In the genomic region with DNA sequence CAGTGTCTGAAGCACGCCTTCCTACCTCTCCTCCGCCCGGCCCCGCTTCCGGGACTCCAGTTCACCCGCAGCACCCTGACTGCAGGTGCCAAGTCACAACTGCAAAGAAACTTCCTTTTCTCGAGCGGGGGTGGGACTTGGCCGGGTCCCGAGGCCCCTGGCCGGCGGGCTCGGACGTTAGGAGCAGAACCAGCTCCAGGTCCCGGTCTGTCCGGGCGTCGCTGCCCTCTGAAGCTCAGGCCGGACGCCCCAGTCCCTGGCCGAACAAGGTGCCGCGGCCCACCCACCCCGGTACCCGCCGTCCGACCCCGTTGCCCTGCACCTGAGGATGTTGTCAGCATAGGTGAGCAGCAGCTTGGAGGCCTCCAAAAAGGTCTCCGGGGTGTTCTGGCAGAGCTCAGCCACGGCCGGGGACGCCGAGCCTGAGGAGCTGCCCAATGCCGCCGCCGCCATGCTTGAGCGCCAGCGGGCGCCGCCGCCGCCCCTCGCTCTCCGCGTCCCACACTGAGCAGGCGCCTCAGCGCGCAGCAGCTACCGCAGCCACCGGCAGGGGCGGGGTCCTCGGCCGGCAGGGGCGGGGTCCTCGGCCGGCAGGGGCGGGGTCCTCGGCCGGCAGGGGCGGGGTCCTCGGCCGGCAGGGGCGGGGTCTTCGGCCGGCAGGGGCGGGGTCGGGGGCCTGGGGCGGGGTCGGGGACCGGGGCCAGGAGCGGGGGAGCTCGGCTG, we compare ENCODE assay signal across 8 cellular contexts. TPM values are rescaled to one million over a fixed set of nuclear protein-coding genes. Genes with fewer than 3 reads are reported as not detected.
DNase-seq lines count a peak whose midpoint lies in the region; ATAC-seq, FAIRE-seq and TF ChIP-seq lines count a peak whose summit lies in the region.

A gene with protein sequence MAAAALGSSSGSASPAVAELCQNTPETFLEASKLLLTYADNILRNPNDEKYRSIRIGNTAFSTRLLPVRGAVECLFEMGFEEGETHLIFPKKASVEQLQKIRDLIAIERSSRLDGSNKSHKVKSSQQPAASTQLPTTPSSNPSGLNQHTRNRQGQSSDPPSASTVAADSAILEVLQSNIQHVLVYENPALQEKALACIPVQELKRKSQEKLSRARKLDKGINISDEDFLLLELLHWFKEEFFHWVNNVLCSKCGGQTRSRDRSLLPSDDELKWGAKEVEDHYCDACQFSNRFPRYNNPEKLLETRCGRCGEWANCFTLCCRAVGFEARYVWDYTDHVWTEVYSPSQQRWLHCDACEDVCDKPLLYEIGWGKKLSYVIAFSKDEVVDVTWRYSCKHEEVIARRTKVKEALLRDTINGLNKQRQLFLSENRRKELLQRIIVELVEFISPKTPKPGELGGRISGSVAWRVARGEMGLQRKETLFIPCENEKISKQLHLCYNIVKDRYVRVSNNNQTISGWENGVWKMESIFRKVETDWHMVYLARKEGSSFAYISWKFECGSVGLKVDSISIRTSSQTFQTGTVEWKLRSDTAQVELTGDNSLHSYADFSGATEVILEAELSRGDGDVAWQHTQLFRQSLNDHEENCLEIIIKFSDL (minus strand): TSS at position 506 of the 723 bp plus-strand sequence. CDS start 53 bp downstream, at position 453.

- peak within 1 kb of the TSS; percentile 81 for H3K4me3 Mint-ChIP-seq in dendritic cell treated with granulocyte-macrophage colony-stimulating factor and Interleukin-4, amounts not matched to agents 40 ng/mL and 50 ng/mL, for 4 days

- no peaks in the 10 kb centered on the region for H3K9me3 Mint-ChIP-seq in dendritic cell treated with granulocyte-macrophage colony-stimulating factor and Interleukin-4, amounts not matched to agents 40 ng/mL and 50 ng/mL, for 4 days

- H3K4me1 Mint-ChIP-seq in dendritic cell treated with granulocyte-macrophage colony-stimulating factor and Interleukin-4, amounts not matched to agents 40 ng/mL and 50 ng/mL, for 4 days (ENCODE audit: low read depth): peaks cover 38% of the 10 kb centered on the region

- H3K9ac ChIP-seq in HepG2 (ENCODE audit: insufficient read depth, low read depth, low read length): peak within 1 kb of the TSS; percentile 88

- FAIRE-seq in HepG2 (lab: Jason Lieb, UNC): no peak

- peak within 1 kb of the TSS; percentile 92 for H3K4me3 ChIP-seq in AG09309 (ENCODE audit: control insufficient read depth, low read depth, low read length)
- H3K4me3 ChIP-seq in HepG2 (replicated peaks in 1 of 3; ENCODE audit: insufficient read depth in 1 of 3, low read depth in 2 of 3, low read length in 3 of 3): peak within 1 kb of the TSS; percentile 91 to 99 (median 93)

- WGBS in HepG2 (ENCODE audit: low lambda C conversion rate): no CpG with 5 or more reads among the region's 72 CpGs

- ATAC-seq in HG03159 (IDR thresholded peaks at IDR 0.05; ENCODE audit: unreplicated experiment): peak; percentile 73
- peak; percentile 97 for ATAC-seq in HepG2

- no peaks in the 10 kb centered on the region for H4K20me1 ChIP-seq in HepG2 (ENCODE audit: insufficient read depth, low read length)

- intact Hi-C loops in dendritic cell treated with granulocyte-macrophage colony-stimulating factor and Interleukin-4, amounts not matched to agents 40 ng/mL and 50 ng/mL, for 4 days (cut with micrococcal nuclease): loop anchor here (1.0 to 5.0 kb wide), 3 partner anchors 34 to 136 kb away; no protein-coding TSS in a partner anchor
- intact Hi-C loops in HepG2 (cut with micrococcal nuclease; ENCODE audit: unreplicated experiment): loop anchor here (5.0 kb wide), 1 partner anchor 136 kb away; no protein-coding TSS in a partner anchor

- H3K27me3 ChIP-seq in HepG2 (ENCODE audit: control insufficient read depth in 1 of 2, insufficient read depth in 2 of 2, low read length in 2 of 2): no peaks in the 10 kb centered on the region

- peak within 1 kb of the TSS; percentile 86 for H3K27ac Mint-ChIP-seq in dendritic cell treated with granulocyte-macrophage colony-stimulating factor and Interleukin-4, amounts not matched to agents 40 ng/mL and 50 ng/mL, for 4 days

- peaks cover 35% of the 10 kb centered on the region for H3K79me2 ChIP-seq in HepG2 (ENCODE audit: insufficient read depth, low read length)

- peaks cover 2% of the 10 kb centered on the region for H3K27me3 Mint-ChIP-seq in dendritic cell treated with granulocyte-macrophage colony-stimulating factor and Interleukin-4, amounts not matched to agents 40 ng/mL and 50 ng/mL, for 4 days

- H3K9me3 ChIP-seq in HepG2 (ENCODE audit: low read length): no peaks in the 10 kb centered on the region

- TF ChIP-seq POLR2A in GM18951 (IDR thresholded peaks at IDR 0.05; ENCODE audit: extremely low read depth, insufficient read depth, insufficient read length) (peak; percentile 94), HepG2 (IDR thresholded peaks at IDR 0.05; ENCODE audit: insufficient read depth in 1 of 2, low read depth in 2 of 2, low read length in 2 of 2) (peak; percentile 75 to 93)

- no peak for TF ChIP-seq RAD21 in HepG2 (CRISPR knock-in tag; IDR thresholded peaks at IDR 0.05)

- peaks cover 56% of the 10 kb centered on the region for H3K4me1 ChIP-seq in HepG2 (ENCODE audit: insufficient read depth, low read length)

- H3K36me3 Mint-ChIP-seq in dendritic cell treated with granulocyte-macrophage colony-stimulating factor and Interleukin-4, amounts not matched to agents 40 ng/mL and 50 ng/mL, for 4 days (ENCODE audit: low read depth): peaks cover 8% of the 10 kb centered on the region

- DNase-seq in AG09309 (ENCODE audit: low read depth) (peak; percentile 34), NCI-H526 treated with DMSO at 0.1 percent for 48 hours (lab: John Stamatoyannopoulos, UW) (peak; percentile 27), HepG2 (ENCODE audit: low spot score) (peak; percentile 59)
- DNase-seq in activated CD4-positive, alpha-beta T cell treated with anti-CD3 and anti-CD28 coated beads, Interleukin-2, amount 50 U/mL, for 1 hour: peak; percentile 80
- DNase-seq in stimulated activated CD4-positive, alpha-beta T cell treated with anti-CD3 and anti-CD28 coated beads, Interleukin-2, amount 100 ng/mL, for 48 hours: peak; percentile 74 to 81

- POLR2A ChIA-PET in HepG2 (lab: Yijun Ruan, JAX): interaction anchor here (0.6 to 1.7 kb wide), 7 partner anchors 10 to 1866 kb away, joined by 3 to 6 read pairs (median 4); partner anchors contain the start of genes NKIRAS1 and RPL15

- TF ChIP-seq EP300 in HepG2 (IDR thresholded peaks at IDR 0.05; ENCODE audit: low read depth in 2 of 2, low read length in 2 of 2) (no peak), HepG2 (CRISPR knock-in tag; IDR thresholded peaks at IDR 0.05; ENCODE audit: borderline replicate concordance) (no peak)

- in situ Hi-C loops in GM18951 (cut with MboI; ENCODE audit: low sequenced_read_pairs, unreplicated experiment) (no loop called here), HepG2 (cut with HindIII; ENCODE audit: extremely low pct_ligation_motif_present, low pct_unique_long_range_greater_than_20kb) (loop anchor here (25.0 kb wide), 1 partner anchor 121 kb away; the partner anchor contains the start of gene TOP2B)

- peak within 1 kb of the TSS; percentile 51 for H2AFZ ChIP-seq in HepG2 (ENCODE audit: low read length)

- peak within 1 kb of the TSS; percentile 88 for H3K4me2 ChIP-seq in HepG2 (ENCODE audit: low read depth, low read length)

- CTCF ChIA-PET in HepG2 (lab: Yijun Ruan, JAX; ENCODE audit: low intra/inter-chr PET ratio, low total read pairs): no interaction called here

- H3K36me3 ChIP-seq in HepG2 (replicated peaks in 1 of 2; ENCODE audit: control insufficient read depth in 1 of 2, insufficient read depth in 2 of 2, low read length in 2 of 2): peaks cover under 1 to 1% of the 10 kb centered on the region in 2 experiments; a peak in 1 of 5 replicates

- TF ChIP-seq CTCF in AG09309 (IDR thresholded peaks at IDR 0.05; ENCODE audit: control insufficient read depth, insufficient read depth, low read depth, low read length, missing control alignments) (no peak), HepG2 (CRISPR knock-in tag; IDR thresholded peaks at IDR 0.05) (0 out of 2 replicates have a peak, but pooled peaks have one; percentile 2)

- H3K27ac ChIP-seq in HepG2 (ENCODE audit: extremely low read length, insufficient read depth, low read length): peak within 1 kb of the TSS; percentile 78

- BruUV-seq in HepG2 (replicated peaks; lab: Mats Ljungman, UMichigan): no TSS peak

TF ChIP-seq in HepG2, 621 proteins besides CTCF, POLR2A, EP300 and RAD21 (continues in another document):
- TF ChIP-seq ZNF30 (CRISPR knock-in tag; IDR thresholded peaks at IDR 0.05): no peak
- peak; percentile 93 for TF ChIP-seq ZFY (CRISPR knock-in tag; IDR thresholded peaks at IDR 0.05)

RNA-seq across cellular contexts. Expression of the gene that starts here (rescaled TPM):
- total RNA-seq in HepG2 (2016; rRNA removed; fragmentation: Illumina TruSeq; extraction: Trizol): 44.5 and 53.6 TPM in 2 replicates
- total RNA-seq in HepG2 (2016; cell fraction: cytosol; rRNA removed; fragmentation: Illumina TruSeq; extraction: Trizol; ENCODE audit: low read depth): 20.6 and 24.6 TPM in 2 replicates
- total RNA-seq in HepG2 (2016; cell fraction: insoluble cytoplasmic fraction; rRNA removed; fragmentation: Illumina TruSeq; extraction: Trizol): 47.2 and 53.9 TPM in 2 replicates
- total RNA-seq in HepG2 (2016; cell fraction: membrane; rRNA removed; fragmentation: Illumina TruSeq; extraction: Trizol): 40.5 and 44.5 TPM in 2 replicates
- total RNA-seq in HepG2 (2016; cell fraction: nucleus; rRNA removed; fragmentation: Illumina TruSeq; extraction: Trizol): 45.5 and 51.6 TPM in 2 replicates
- 26.7 and 28.2 TPM in 2 replicates for polyA plus RNA-seq in HepG2 (2011; rRNA removed)
- polyA plus RNA-seq in HepG2 (2011; cell fraction: cytosol; rRNA removed): 9.0 and 15.4 TPM in 2 replicates
- 21.8 and 30.1 TPM in 2 replicates for polyA plus RNA-seq in HepG2 (2011; cell fraction: nucleus; rRNA removed)
- polyA plus RNA-seq in HepG2 (2012): 33.7 and 70.3 TPM in 2 replicates
- 16.6 and 17.0 TPM in 2 replicates for polyA plus RNA-seq in HepG2 (2016; cell fraction: cytosol; fragmentation: Illumina TruSeq; extraction: Trizol; ENCODE audit: low read depth)
- 45.3 and 49.0 TPM in 2 replicates for polyA plus RNA-seq in HepG2 (2016; cell fraction: insoluble cytoplasmic fraction; fragmentation: Illumina TruSeq; extraction: Trizol; ENCODE audit: low read depth)
- polyA plus RNA-seq in HepG2 (2016; cell fraction: membrane; fragmentation: Illumina TruSeq; extraction: Trizol; ENCODE audit: low read depth): 26.4 and 27.3 TPM in 2 replicates
- polyA plus RNA-seq in HepG2 (2016; cell fraction: nucleus; fragmentation: Illumina TruSeq; extraction: Trizol; ENCODE audit: insufficient read depth, low read depth): 56.3 and 58.4 TPM in 2 replicates
- polyA minus RNA-seq in HepG2 (2011; rRNA and poly(A)+ RNA removed; ENCODE audit: low replicate concordance): 10.2 and 14.1 TPM in 2 replicates
- polyA minus RNA-seq in HepG2 (2011; cell fraction: cytosol; rRNA and poly(A)+ RNA removed): 21.5 and 25.2 TPM in 2 replicates
- polyA minus RNA-seq in HepG2 (2011; cell fraction: nucleus; rRNA and poly(A)+ RNA removed): 83.3 and 108 TPM in 2 replicates

Comparison
In these comparisons a context has a peak if more than half of its experiments do, and no peak if none do; other contexts are left out.
1. Peak in every context shown above with its lines: DNase-seq, ATAC-seq, H3K4me3 ChIP-seq and H3K27ac ChIP-seq.
2. DNase-seq: peak in every context shown above with its lines; median percentile 80 in activated CD4-positive, alpha-beta T cell treated with anti-CD3 and anti-CD28 coated beads, Interleukin-2, amount 50 U/mL, for 1 hour; 78 in stimulated activated CD4-positive, alpha-beta T cell treated with anti-CD3 and anti-CD28 coated beads, Interleukin-2, amount 100 ng/mL, for 48 hours; 59 in HepG2; 34 in AG09309; 27 in NCI-H526 treated with DMSO at 0.1 percent for 48 hours.